ENCODE assay signal across 18 cellular contexts in genomic region chr3:99955773-99956562, GRCh38.
"Had no signal": no experiment of that assay in that cellular context is flagged by ENCODE, and none has a peak within 500 bp of the region (broad histone marks: within the 10 kb centered on the region; RNA-seq: fewer than 3 reads in every experiment).

No MANE protein-coding gene starts in this region.

- H2AFZ ChIP-seq: parathyroid adenoma had no signal

- H3K36me3 ChIP-seq: heart right ventricle, left lung, sigmoid colon, upper lobe of left lung had no signal

- ATAC-seq: activated CD8-positive, alpha-beta T cell treated with anti-CD3 and anti-CD28 coated beads, Interleukin-2, amount 10 ng/mL, durations not matched to agents 7 days and 5 days; activated naive CD8-positive, alpha-beta T cell treated with anti-CD3 and anti-CD28 coated beads, Interleukin-2, amount 50 U/mL, for 24 hours; mucosa of descending colon had no signal

- H3K9me3 ChIP-seq: heart right ventricle, left lung, mucosa of descending colon, sigmoid colon, upper lobe of left lung had no signal

- H3K27ac ChIP-seq: epithelial cell of prostate, parathyroid adenoma, upper lobe of left lung had no signal

- H3K9ac ChIP-seq: parathyroid adenoma had no signal

- H3K27me3 ChIP-seq: heart right ventricle, left lung, sigmoid colon, upper lobe of left lung had no signal

- H3K4me3 ChIP-seq: heart right ventricle, left lung, mucosa of descending colon, sigmoid colon, upper lobe of left lung had no signal

- H3K79me2 ChIP-seq: parathyroid adenoma had no signal

- DNase-seq: activated CD4-positive, alpha-beta T cell treated with anti-CD3 and anti-CD28 coated beads, Interleukin-2, amount 50 U/mL, for 1 hour; activated CD4-positive, CD25-positive, alpha-beta regulatory T cell treated with anti-CD3 and anti-CD28 coated beads, Interleukin-2, amount 50 U/mL, for 72 hours; activated CD8-positive, alpha-beta T cell treated with anti-CD3 and anti-CD28 coated beads, Interleukin-2, amount 10 ng/mL, durations not matched to agents 7 days and 5 days; activated gamma-delta T cell; activated naive CD4-positive, alpha-beta T cell treated with anti-CD3 and anti-CD28 coated beads, Interleukin-2, amount 50 U/mL, for 16 hours; activated naive CD8-positive, alpha-beta T cell treated with anti-CD3 and anti-CD28 coated beads, Interleukin-2, amount 50 U/mL, for 24 hours; heart right ventricle; kidney; left lung; mesendoderm; mucosa of descending colon; nephron progenitor cell; sigmoid colon; stimulated activated CD4-positive, alpha-beta T cell treated with anti-CD3 and anti-CD28 coated beads, Interleukin-4, amount 100 ng/mL, for 1 hour; stimulated activated naive CD4-positive, alpha-beta T cell treated with Interleukin-2 at 50 U/mL for 16 hours; upper lobe of left lung had no signal
